1 cellular context compared by ENCODE assay signal in the genomic region with DNA sequence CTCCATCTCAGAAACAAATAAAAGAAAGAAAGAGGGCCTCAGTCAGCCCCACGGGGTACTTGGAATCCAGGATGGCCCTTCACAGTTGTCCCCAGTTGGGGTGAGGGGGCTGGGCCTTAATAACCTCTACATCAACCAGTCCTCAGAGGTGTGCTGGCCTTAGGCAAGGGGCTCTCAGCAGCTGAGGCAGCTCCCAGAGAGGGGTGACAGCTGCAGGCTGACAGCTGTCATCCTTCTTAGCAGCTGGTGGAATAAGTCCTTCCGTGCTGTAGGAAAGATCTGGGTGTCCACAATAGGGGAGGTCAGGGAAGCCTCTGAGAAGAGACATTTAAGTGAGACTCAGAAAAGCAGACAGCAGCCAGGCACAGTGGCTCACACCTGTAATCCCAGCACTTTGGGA.
TF ChIP-seq lines count a peak whose summit lies in the region.

No MANE protein-coding gene starts in this region.

TF ChIP-seq in K562, 482 proteins besides CTCF, POLR2A, EP300 and RAD21:
- no peak for TF ChIP-seq CCNT2 (IDR thresholded peaks at IDR 0.05; ENCODE audit: borderline replicate concordance, extremely low read depth, insufficient read length, low read depth, low read length)
- no peak for TF ChIP-seq NFYB (IDR thresholded peaks at IDR 0.05; ENCODE audit: extremely low read depth, insufficient read length)
- TF ChIP-seq SNIP1 (IDR thresholded peaks at IDR 0.05; ENCODE audit: low read depth) = no peak
- no peak for TF ChIP-seq ZNF57 (CRISPR knock-in tag; IDR thresholded peaks at IDR 0.05)
- TF ChIP-seq, protein P1, sequence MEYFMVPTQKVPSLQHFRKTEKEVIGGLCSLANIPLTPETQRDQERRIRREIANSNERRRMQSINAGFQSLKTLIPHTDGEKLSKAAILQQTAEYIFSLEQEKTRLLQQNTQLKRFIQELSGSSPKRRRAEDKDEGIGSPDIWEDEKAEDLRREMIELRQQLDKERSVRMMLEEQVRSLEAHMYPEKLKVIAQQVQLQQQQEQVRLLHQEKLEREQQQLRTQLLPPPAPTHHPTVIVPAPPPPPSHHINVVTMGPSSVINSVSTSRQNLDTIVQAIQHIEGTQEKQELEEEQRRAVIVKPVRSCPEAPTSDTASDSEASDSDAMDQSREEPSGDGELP (CRISPR knock-in tag; IDR thresholded peaks at IDR 0.05; ENCODE audit: borderline replicate concordance) = 0 out of 2 replicates have a peak, but pooled peaks have one; percentile 12
- no peak for TF ChIP-seq C11orf30 (IDR thresholded peaks at IDR 0.05; ENCODE audit: low read depth)
- TF ChIP-seq FOXM1 (IDR thresholded peaks at IDR 0.05; ENCODE audit: low read depth) = no peak
- TF ChIP-seq FOXM1 (CRISPR knock-in tag; IDR thresholded peaks at IDR 0.05; ENCODE audit: low read depth) = no peak
